In genomic region chrX:149939271-149940014, GRCh38 we compare ENCODE assay signal across 8 cellular contexts. TPM values are rescaled to one million over a fixed set of nuclear protein-coding genes. Genes with fewer than 3 reads are reported as not detected.
DNase-seq lines count a peak whose midpoint lies in the region; ATAC-seq and TF ChIP-seq lines count a peak whose summit lies in the region.

No MANE protein-coding gene starts in this region.

- peaks cover 0 to 4% of the 10 kb centered on the region in 2 donors for H3K36me3 ChIP-seq in left lung

- peaks cover 0 to 7% of the 10 kb centered on the region in 2 donors for H3K4me1 ChIP-seq in left lung

- peaks cover 4% of the 10 kb centered on the region for H3K4me1 Mint-ChIP-seq in activated CD4-positive, alpha-beta T cell treated with anti-CD3 and anti-CD28 coated beads, Interleukin-2, amount 10 ng/mL, durations not matched to agents 7 days and 5 days

- TF ChIP-seq CTCF in coronary artery (IDR thresholded peaks at IDR 0.05) (no peak), left lung (IDR thresholded peaks at IDR 0.05) (no peak)

- CTCF ChIA-PET in activated CD4-positive, alpha-beta T cell treated with anti-CD3 and anti-CD28 coated beads, Interleukin-2, amount 10 ng/mL, durations not matched to agents 7 days and 5 days (lab: Charles Lee): interaction anchor here (0.9 to 1.5 kb wide), 3 partner anchors 9 to 11 kb away, joined by 3 to 4 read pairs (median 4); no protein-coding TSS in a partner anchor

- H3K27me3 ChIP-seq in left lung: no peaks in the 10 kb centered on the region

- no peaks in the 10 kb centered on the region for H3K9me3 Mint-ChIP-seq in activated CD4-positive, alpha-beta T cell treated with anti-CD3 and anti-CD28 coated beads, Interleukin-2, amount 10 ng/mL, durations not matched to agents 7 days and 5 days

- peaks cover under 1% of the 10 kb centered on the region for H3K36me3 Mint-ChIP-seq in activated CD4-positive, alpha-beta T cell treated with anti-CD3 and anti-CD28 coated beads, Interleukin-2, amount 10 ng/mL, durations not matched to agents 7 days and 5 days (ENCODE audit: low read depth)

- H3K4me3 ChIP-seq in coronary artery: peak overlapping the region; percentile 76
- peak overlapping the region; percentile 29 to 63 for H3K4me3 ChIP-seq in left lung

- no peaks in the 10 kb centered on the region for H3K27me3 Mint-ChIP-seq in activated CD4-positive, alpha-beta T cell treated with anti-CD3 and anti-CD28 coated beads, Interleukin-2, amount 10 ng/mL, durations not matched to agents 7 days and 5 days

- peak overlapping the region; percentile 98 for H3K27ac Mint-ChIP-seq in activated CD4-positive, alpha-beta T cell treated with anti-CD3 and anti-CD28 coated beads, Interleukin-2, amount 10 ng/mL, durations not matched to agents 7 days and 5 days

- H3K9me3 ChIP-seq in left lung: no peaks in the 10 kb centered on the region

- DNase-seq in NCI-H526 (lab: John Stamatoyannopoulos, UW) (peak; percentile 70 to 99), coronary artery (ENCODE audit: low spot score) (peak; percentile 96), left lung (peak; percentile 96 to 97), GM03348 (ENCODE audit: low spot score) (no peak)
- peak; percentile 88 for DNase-seq in activated CD4-positive, alpha-beta T cell treated with anti-CD3 and anti-CD28 coated beads, Interleukin-2, amount 10 ng/mL, durations not matched to agents 7 days and 5 days
- peak; percentile 92 for DNase-seq in stimulated activated CD4-positive, alpha-beta T cell treated with anti-CD3 and anti-CD28 coated beads, Interleukin-1b, Interleukin-23, amount 100 ng/mL, for 48 hours

- intact Hi-C loops in left lung (cut with DNase I): no loop called here

- peak; percentile 7 for ATAC-seq in GM18868 (IDR thresholded peaks at IDR 0.05; ENCODE audit: unreplicated experiment)
- ATAC-seq in HG03442 (IDR thresholded peaks at IDR 0.05; ENCODE audit: unreplicated experiment): peak; percentile 3
- peak; percentile 55 for ATAC-seq in left lung

- H3K4me3 Mint-ChIP-seq in activated CD4-positive, alpha-beta T cell treated with anti-CD3 and anti-CD28 coated beads, Interleukin-2, amount 10 ng/mL, durations not matched to agents 7 days and 5 days: peak overlapping the region; percentile 84

- H3K27ac ChIP-seq in coronary artery: peak overlapping the region; percentile 86 to 98
- peak overlapping the region; percentile 88 to 91 for H3K27ac ChIP-seq in left lung

- POLR2A ChIA-PET in activated CD4-positive, alpha-beta T cell treated with anti-CD3 and anti-CD28 coated beads, Interleukin-2, amount 10 ng/mL, durations not matched to agents 7 days and 5 days (lab: Charles Lee): interaction anchor here (0.6 to 1.3 kb wide), 2 partner anchors 400 to 543 kb away, joined by 4 to 7 read pairs; no protein-coding TSS in a partner anchor

RNA-seq across cellular contexts. Expression of gene EOLA2, which starts 1.2 kb away (rescaled TPM):
- 10 to 100 TPM; 22.6 to 25.4 TPM for total RNA-seq in activated CD4-positive, alpha-beta T cell treated with anti-CD3 and anti-CD28 coated beads, Interleukin-2, amount 10 ng/mL, durations not matched to agents 7 days and 5 days
- total RNA-seq in left lung: 10 to 100 TPM; 22.6 to 33.5 TPM

RNA-seq across cellular contexts. Expression of gene HSFX4, which starts 10.1 kb away (rescaled TPM):
- not detected for total RNA-seq in activated CD4-positive, alpha-beta T cell treated with anti-CD3 and anti-CD28 coated beads, Interleukin-2, amount 10 ng/mL, durations not matched to agents 7 days and 5 days
- not detected for total RNA-seq in left lung

RNA-seq across cellular contexts. Expression of gene MAGEA8, which starts 58.5 kb away (rescaled TPM):
- total RNA-seq in activated CD4-positive, alpha-beta T cell treated with anti-CD3 and anti-CD28 coated beads, Interleukin-2, amount 10 ng/mL, durations not matched to agents 7 days and 5 days: not detected
- total RNA-seq in left lung: not detected

Comparison
In these comparisons a context has a peak if more than half of its experiments do, and no peak if none do; other contexts are left out.
1. ATAC-seq: peak in every context shown above with its lines; median percentile 55 in left lung; 7 in GM18868; 3 in HG03442.